ENCODE assay signal across 8 cellular contexts in the genomic region with DNA sequence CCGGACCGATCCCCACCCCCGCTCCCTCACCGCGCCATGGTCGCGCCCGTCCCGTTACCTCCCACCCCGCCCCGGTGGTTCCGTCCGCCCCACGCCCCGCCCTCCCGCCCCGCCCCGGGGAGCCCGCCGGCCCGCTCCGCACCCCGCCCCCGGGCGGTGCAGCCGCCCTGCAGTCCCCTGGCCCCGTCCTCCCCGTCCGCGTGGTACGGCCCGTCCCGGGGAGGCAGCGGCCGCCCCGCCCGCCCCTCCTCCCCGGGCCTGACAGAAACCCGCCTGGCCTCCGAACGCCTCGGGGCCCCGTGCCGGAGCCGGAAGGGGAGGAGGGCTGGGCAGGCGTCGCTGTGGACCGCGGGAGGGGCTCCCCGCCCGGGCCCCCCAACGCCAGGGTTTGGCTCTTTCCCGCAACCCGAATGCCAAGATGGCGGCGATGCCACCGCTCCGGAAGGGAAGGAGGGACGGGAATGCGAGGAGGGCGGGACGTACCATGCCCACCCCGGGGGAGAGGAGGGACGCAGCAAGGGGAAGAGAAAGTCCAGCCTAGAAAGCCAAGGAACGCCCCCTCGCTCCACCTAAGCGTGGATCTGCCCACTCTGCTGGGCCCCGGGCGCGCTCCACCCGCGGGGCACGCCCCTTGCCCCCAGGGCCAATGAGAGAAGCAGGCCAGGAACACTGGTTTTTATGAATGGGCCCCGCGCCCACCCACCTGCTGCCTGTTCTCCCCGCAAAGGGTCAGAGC. TPM values are rescaled to one million over a fixed set of nuclear protein-coding genes. Genes with fewer than 3 reads are reported as not detected.
DNase-seq lines count a peak whose midpoint lies in the region; ATAC-seq and TF ChIP-seq lines count a peak whose summit lies in the region.

Gene PIP4K2B, minus strand, starts transcription at position 56 of the 736 bp plus-strand sequence. CDS start 132 bp downstream, outside the sequence.

- H3K4me3 Mint-ChIP-seq in nephron, result peak within 1 kb of the TSS; percentile 97 to 100 (median 98)

- H3K27me3 ChIP-seq in HAP-1 (ENCODE audit: low read depth) (no peaks in the 10 kb centered on the region), MM.1S (replicated peaks; ENCODE audit: insufficient read depth, low read length) (no peaks in the 10 kb centered on the region)

- no peaks in the 10 kb centered on the region for H3K27me3 Mint-ChIP-seq in nephron (ENCODE audit: low read depth)

- peaks cover 18% of the 10 kb centered on the region for H3F3A ChIP-seq in MM.1S (ENCODE audit: insufficient read depth, low read length)

- no peaks in the 10 kb centered on the region for H3K9me2 ChIP-seq in MM.1S (replicated peaks; ENCODE audit: insufficient read depth, low read length)

- H3K4me1 Mint-ChIP-seq in nephron, result peaks cover 31% of the 10 kb centered on the region

- DNase-seq in HAP-1 (ENCODE audit: low spot score in 2 of 2), result peak; percentile 97 to 99
- peak; percentile 88 for DNase-seq in MM.1S
- DNase-seq in SHP77 treated with DMSO at 0.1 percent for 48 hours (lab: John Stamatoyannopoulos, UW), result peak; percentile 90
- peak; percentile 94 for DNase-seq in activated effector memory CD4-positive, alpha-beta T cell treated with anti-CD3 and anti-CD28 coated beads, Interleukin-2, amount 50 U/mL, for 16 hours
- peak; percentile 98 for DNase-seq in fibroblast of the aortic adventitia (ENCODE audit: low read depth)
- peak; percentile 90 for DNase-seq in stimulated activated naive CD8-positive, alpha-beta T cell treated with anti-CD3 and anti-CD28 coated beads, Interleukin-15, Interleukin-2, amounts not matched to agents 100 U/mL and 50 U/mL, for 24 hours

- no peaks in the 10 kb centered on the region for H3K9me3 ChIP-seq in ES-I3 (ENCODE audit: control insufficient read depth, insufficient read depth, low read length)
- no peaks in the 10 kb centered on the region for H3K9me3 ChIP-seq in HAP-1
- H3K9me3 ChIP-seq in MM.1S (replicated peaks; ENCODE audit: insufficient read depth, low read length), result no peaks in the 10 kb centered on the region

- peaks cover 59% of the 10 kb centered on the region for H3K36me3 Mint-ChIP-seq in nephron (ENCODE audit: low read depth)

- peak within 1 kb of the TSS; percentile 87; the same call in 1 of the 2 replicates for H3K27ac ChIP-seq in MM.1S (ENCODE audit: low read length)

- H3K4me3 ChIP-seq in HAP-1 (peak within 1 kb of the TSS; percentile 78), MM.1S (ENCODE audit: low read length) (peak within 1 kb of the TSS; percentile 89), fibroblast of the aortic adventitia (ENCODE audit: low read depth, low read length) (peak within 1 kb of the TSS; percentile 91)

- in situ Hi-C loops in HAP-1 (cut with MboI; ENCODE audit: low sequenced_read_pairs), result no loop called here

- peak within 1 kb of the TSS; percentile 81 for H3K9ac ChIP-seq in ES-I3 (ENCODE audit: low read depth, low read length)
- peak within 1 kb of the TSS; percentile 86 for H3K9ac ChIP-seq in MM.1S (ENCODE audit: low read length)

- peak within 1 kb of the TSS; percentile 96 to 99 (median 99) for H3K27ac Mint-ChIP-seq in nephron

- H3K4me1 ChIP-seq in ES-I3 (ENCODE audit: insufficient read depth, low read length) (no peaks in the 10 kb centered on the region; the same call in 1 of the 2 replicates), HAP-1 (peaks cover 14% of the 10 kb centered on the region), MM.1S (ENCODE audit: low read length) (peaks cover 20% of the 10 kb centered on the region; the same call in 1 of the 2 replicates)

- peak within 1 kb of the TSS; percentile 95 for H3K4me2 ChIP-seq in MM.1S (ENCODE audit: low read depth, low read length)

- TF ChIP-seq CTCF in MM.1S (IDR thresholded peaks at IDR 0.05; ENCODE audit: low read length) (no peak), fibroblast of the aortic adventitia (IDR thresholded peaks at IDR 0.05; ENCODE audit: insufficient read depth, low read length) (no peak), nephron (IDR thresholded peaks at IDR 0.05; ENCODE audit: unreplicated experiment in 3 of 3) (no peak)

- H4K20me1 ChIP-seq in MM.1S (ENCODE audit: insufficient read depth, low read length), result no peaks in the 10 kb centered on the region

- peaks cover 43% of the 10 kb centered on the region for H3K79me2 ChIP-seq in MM.1S (ENCODE audit: low read length)

- ATAC-seq in stimulated activated naive CD8-positive, alpha-beta T cell treated with anti-CD3 and anti-CD28 coated beads, Interleukin-15, Interleukin-2, amounts not matched to agents 100 U/mL and 50 U/mL, for 24 hours, result peak; percentile 85

- H3K36me3 ChIP-seq in ES-I3 (ENCODE audit: insufficient read depth, low read length) (peaks cover 5% of the 10 kb centered on the region), HAP-1 (replicated peaks) (peaks cover 35% of the 10 kb centered on the region), MM.1S (replicated peaks; ENCODE audit: insufficient read depth, low read length) (peaks cover 4% of the 10 kb centered on the region; the same call in 1 of the 2 replicates)

- no peaks in the 10 kb centered on the region for H3K9me3 Mint-ChIP-seq in nephron

- H2AFZ ChIP-seq in MM.1S (ENCODE audit: low read length), result peak within 1 kb of the TSS; percentile 87

RNA-seq across cellular contexts. Expression of gene PIP4K2B, which starts in this region (rescaled TPM):
- total RNA-seq in fibroblast of the aortic adventitia (ENCODE audit: low replicate concordance), result 25.2 and 56.8 TPM in 2 replicates

Comparison
In these comparisons a context has a peak if more than half of its experiments do, and no peak if none do; other contexts are left out.
1. Peak in every context shown above with its lines: DNase-seq, ATAC-seq, H3K4me3 ChIP-seq and H3K27ac ChIP-seq.